Comparison of ENCODE assay signal across 21 cellular contexts in the genomic region with DNA sequence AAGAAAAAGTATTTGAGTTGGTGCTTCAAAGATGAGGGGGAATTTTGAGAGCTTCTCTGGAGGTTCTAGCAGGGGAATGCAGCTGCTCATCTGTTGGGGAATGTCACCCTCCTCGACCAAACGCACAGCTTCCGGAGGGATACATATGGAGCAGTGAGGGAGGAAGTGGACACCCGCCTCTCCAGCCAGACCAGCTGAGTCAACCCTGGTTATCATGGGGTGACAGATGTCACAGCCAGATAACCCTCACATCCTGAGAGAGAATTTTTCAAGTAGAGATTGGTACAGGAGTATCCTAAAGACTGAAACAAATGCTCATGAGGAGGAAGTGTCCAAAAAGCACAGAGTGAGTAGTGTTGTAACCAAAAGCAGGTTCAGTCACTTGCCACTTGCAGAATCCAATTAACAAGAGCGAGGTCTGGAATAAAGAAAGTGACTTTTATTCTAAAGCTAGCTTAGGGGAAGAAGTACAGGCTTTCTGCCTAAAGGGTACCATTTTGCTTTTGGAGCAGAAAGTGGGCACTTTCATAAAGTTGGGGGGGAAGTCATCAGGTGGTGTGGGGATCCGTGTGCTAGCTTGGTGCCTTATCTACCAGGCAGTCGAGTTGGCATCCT.
DNase-seq lines count a peak whose midpoint lies in the region; ATAC-seq, FAIRE-seq and TF ChIP-seq lines count a peak whose summit lies in the region.
"Had no signal": no experiment of that assay in that cellular context is flagged by ENCODE, and none has a peak within 500 bp of the region (broad histone marks: within the 10 kb centered on the region; RNA-seq: fewer than 3 reads in every experiment).

No MANE protein-coding gene starts in this region.

- no peak overlapping the region for H3K27ac ChIP-seq in small intestine (ENCODE audit: low read depth in 1 of 2, low read length in 1 of 2)
- H3K27ac ChIP-seq: PC-9 had no signal

- H3K36me3 ChIP-seq in small intestine (ENCODE audit: control insufficient read depth in 2 of 2, insufficient read depth in 2 of 2, low read length in 2 of 2) = no peaks in the 10 kb centered on the region

- POLR2A ChIA-PET in activated B cell treated with CpG ODN at 0.5 μM for 24 hours (lab: Charles Lee) = interaction anchor here (1.2 kb wide), 1 partner anchor 162 kb away, joined by 3 read pairs; no protein-coding TSS in a partner anchor

- FAIRE-seq in GM12892 (lab: Jason Lieb, UNC) = peak; percentile 14
- FAIRE-seq in small intestine (lab: Jason Lieb, UNC) = no peak

- TF ChIP-seq POLR2A in GM12892 (IDR thresholded peaks at IDR 0.05; ENCODE audit: low read depth, low read length) = no peak

- CTCF ChIA-PET in activated B cell treated with CpG ODN at 0.5 μM for 24 hours (lab: Charles Lee) = no interaction called here

- H3K4me1 ChIP-seq in small intestine (ENCODE audit: control insufficient read depth in 2 of 2, insufficient read depth in 1 of 2, low read depth in 1 of 2, low read length in 1 of 2) = no peaks in the 10 kb centered on the region

- H3K27me3 Mint-ChIP-seq in activated B cell treated with CpG ODN at 0.5 μM for 24 hours = no peaks in the 10 kb centered on the region
- H3K27me3 Mint-ChIP-seq in naive B cell = no peaks in the 10 kb centered on the region

- ATAC-seq in activated B cell treated with CpG ODN at 0.5 μM for 24 hours (ENCODE audit: low read depth) = no peak
- ATAC-seq in naive B cell (ENCODE audit: low read depth in 2 of 2) = no peak
- ATAC-seq in HG03280 (IDR thresholded peaks at IDR 0.05; ENCODE audit: unreplicated experiment) = no peak
- no peak for ATAC-seq in activated naive CD4-positive, alpha-beta T cell treated with anti-CD3 and anti-CD28 coated beads, Interleukin-2, amount 50 U/mL, for 72 hours

- no peaks in the 10 kb centered on the region for H3K27me3 ChIP-seq in small intestine (ENCODE audit: control insufficient read depth in 2 of 2, insufficient read depth in 2 of 2, low read length in 2 of 2)

- TF ChIP-seq CTCF in activated B cell treated with CpG ODN at 0.5 μM for 24 hours (IDR thresholded peaks at IDR 0.05) = no peak

- DNase-seq in GM12892 (ENCODE audit: insufficient read length) (no peak), RPMI7951 (ENCODE audit: low read depth) (peak; percentile 7), activated B cell treated with CpG ODN at 0.5 μM for 24 hours (no peak), naive B cell (no peak), AG20443 (ENCODE audit: low spot score) (no peak), small intestine (no peak)
- DNase-seq in activated naive CD4-positive, alpha-beta T cell treated with anti-CD3 and anti-CD28 coated beads, Interleukin-2, amount 50 U/mL, for 72 hours (ENCODE audit: low spot score in 2 of 2) = no peak
- DNase-seq: COR-L47, DMS 273 treated with DMSO at 0.1 percent for 48 hours, DND-41, H7, HFFc6, NCI-H1417 treated with DMSO at 0.1 percent for 48 hours, NCI-H187 treated with DMSO at 0.1 percent for 48 hours, NCI-H2227 treated with DMSO at 0.1 percent for 48 hours, NCI-H510A treated with DMSO at 0.1 percent for 48 hours, NCI-H82, PC-9, SW 1271 had no signal

- no peak overlapping the region for H3K4me3 ChIP-seq in small intestine (ENCODE audit: low read depth in 1 of 2, low read length in 2 of 2)
- H3K4me3 ChIP-seq: PC-9 had no signal

- no peaks in the 10 kb centered on the region for H3K36me3 Mint-ChIP-seq in activated B cell treated with CpG ODN at 0.5 μM for 24 hours (ENCODE audit: low read depth)
- no peaks in the 10 kb centered on the region for H3K36me3 Mint-ChIP-seq in naive B cell
- H3K36me3 Mint-ChIP-seq in activated naive CD4-positive, alpha-beta T cell treated with anti-CD3 and anti-CD28 coated beads, Interleukin-2, amount 50 U/mL, for 72 hours = no peaks in the 10 kb centered on the region
- H3K36me3 Mint-ChIP-seq: CD14-positive monocyte had no signal

- intact Hi-C loops in activated B cell treated with CpG ODN at 0.5 μM for 24 hours (cut with micrococcal nuclease) = no loop called here

- H3K4me3 Mint-ChIP-seq in activated B cell treated with CpG ODN at 0.5 μM for 24 hours (peak overlapping the region; percentile 59), naive B cell (peak overlapping the region in 5 of 8 donors; percentile 7 to 45 (median 32))
- H3K4me3 Mint-ChIP-seq: CD14-positive monocyte, HFFc6 had no signal

- peak overlapping the region; percentile 76 for H3K27ac Mint-ChIP-seq in activated B cell treated with CpG ODN at 0.5 μM for 24 hours
- peak overlapping the region in 4 of 6 donors; percentile 1 to 48 (median 6) for H3K27ac Mint-ChIP-seq in naive B cell
- no peak overlapping the region for H3K27ac Mint-ChIP-seq in activated naive CD4-positive, alpha-beta T cell treated with anti-CD3 and anti-CD28 coated beads, Interleukin-2, amount 50 U/mL, for 72 hours
- H3K27ac Mint-ChIP-seq: CD14-positive monocyte, HFFc6 had no signal

- H3K4me1 Mint-ChIP-seq in activated B cell treated with CpG ODN at 0.5 μM for 24 hours = peaks cover 3% of the 10 kb centered on the region
- H3K4me1 Mint-ChIP-seq in naive B cell = peaks cover 20 to 22% (median 21%) of the 10 kb centered on the region in 3 donors

- 55 to 59% (median 59%) methylated on average over 7 of the region's 7 CpGs for WGBS in small intestine, 3 donors

- H3K9me3 Mint-ChIP-seq in activated B cell treated with CpG ODN at 0.5 μM for 24 hours (no peaks in the 10 kb centered on the region), naive B cell (peaks cover 0 to 4% (median 0%) of the 10 kb centered on the region in 7 donors)
- peaks cover 5 to 13% of the 10 kb centered on the region in 2 donors for H3K9me3 Mint-ChIP-seq in activated naive CD4-positive, alpha-beta T cell treated with anti-CD3 and anti-CD28 coated beads, Interleukin-2, amount 50 U/mL, for 72 hours
- H3K9me3 Mint-ChIP-seq: CD14-positive monocyte had no signal

- H3K9me3 ChIP-seq in small intestine (ENCODE audit: control insufficient read depth, low read depth) = no peaks in the 10 kb centered on the region

Comparison
In these comparisons a context has a peak if more than half of its experiments do, and no peak if none do; other contexts are left out.
1. H3K27ac Mint-ChIP-seq: peak in activated B cell treated with CpG ODN at 0.5 μM for 24 hours (single experiment) and naive B cell (4 of 6); none in activated naive CD4-positive, alpha-beta T cell treated with anti-CD3 and anti-CD28 coated beads, Interleukin-2, amount 50 U/mL, for 72 hours (0 of 2).